Comparison of ENCODE assay signal across 8 cellular contexts in the genomic region with DNA sequence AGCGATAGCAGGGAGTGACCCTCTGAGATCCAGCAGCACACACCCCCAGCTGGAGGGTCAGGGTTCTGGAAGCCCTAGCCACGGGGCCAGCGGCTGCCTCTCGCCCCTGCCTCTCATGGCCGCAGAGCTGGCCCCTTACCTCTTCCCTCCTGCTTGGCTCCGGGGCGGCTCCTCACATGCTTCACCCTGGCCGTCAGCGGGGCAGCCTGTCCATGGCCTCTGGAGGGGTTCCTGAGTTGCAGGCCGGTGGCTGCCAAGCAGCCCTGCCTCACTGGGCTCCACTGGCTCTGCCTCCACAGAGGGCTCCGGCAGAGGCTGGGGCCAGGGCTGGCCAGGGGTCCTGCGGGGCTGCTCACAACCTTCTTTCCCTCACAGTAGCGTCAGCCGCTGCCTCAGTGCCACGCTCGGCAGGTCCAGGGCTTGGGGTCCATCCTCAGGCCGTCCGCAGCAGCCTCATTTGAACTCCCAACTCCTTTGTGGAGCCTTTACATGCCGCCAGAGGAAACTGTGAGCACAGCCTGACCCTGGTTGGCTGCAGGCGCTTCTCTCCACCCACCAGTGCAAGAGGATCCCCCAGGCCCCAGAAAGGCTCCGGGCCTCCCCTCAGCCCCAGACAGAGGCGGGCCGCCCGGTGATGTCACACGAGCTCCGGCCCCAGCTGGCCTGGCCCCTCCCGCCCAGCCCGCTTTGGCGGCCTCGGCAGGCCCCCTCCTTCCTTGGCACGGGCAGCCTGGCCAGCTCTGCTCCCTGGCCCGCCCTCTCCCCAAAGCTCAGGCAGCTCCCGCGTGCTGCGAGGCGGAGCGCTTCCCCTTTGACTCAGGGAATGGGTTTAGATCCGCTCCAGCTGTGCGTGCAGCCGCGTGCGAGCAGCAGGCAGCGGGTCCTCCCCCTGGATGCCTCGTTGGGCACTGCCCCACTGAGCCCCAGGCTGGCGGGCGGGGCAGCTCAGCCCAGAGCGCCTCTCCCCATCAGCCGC. TPM values are rescaled to one million over a fixed set of nuclear protein-coding genes. Genes with fewer than 3 reads are reported as not detected.
DNase-seq lines count a peak whose midpoint lies in the region; ATAC-seq, FAIRE-seq and TF ChIP-seq lines count a peak whose summit lies in the region.

A gene with protein sequence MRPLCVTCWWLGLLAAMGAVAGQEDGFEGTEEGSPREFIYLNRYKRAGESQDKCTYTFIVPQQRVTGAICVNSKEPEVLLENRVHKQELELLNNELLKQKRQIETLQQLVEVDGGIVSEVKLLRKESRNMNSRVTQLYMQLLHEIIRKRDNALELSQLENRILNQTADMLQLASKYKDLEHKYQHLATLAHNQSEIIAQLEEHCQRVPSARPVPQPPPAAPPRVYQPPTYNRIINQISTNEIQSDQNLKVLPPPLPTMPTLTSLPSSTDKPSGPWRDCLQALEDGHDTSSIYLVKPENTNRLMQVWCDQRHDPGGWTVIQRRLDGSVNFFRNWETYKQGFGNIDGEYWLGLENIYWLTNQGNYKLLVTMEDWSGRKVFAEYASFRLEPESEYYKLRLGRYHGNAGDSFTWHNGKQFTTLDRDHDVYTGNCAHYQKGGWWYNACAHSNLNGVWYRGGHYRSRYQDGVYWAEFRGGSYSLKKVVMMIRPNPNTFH (minus strand): TSS at position 460 of the 976 bp plus-strand sequence. CDS start 13,904 bp downstream, outside the sequence.

- no peaks in the 10 kb centered on the region for H3K9me2 ChIP-seq in OCI-LY7 (ENCODE audit: insufficient read depth, low read length)

- TF ChIP-seq EP300 in K562 (IDR thresholded peaks at IDR 0.05; ENCODE audit: low read length), result no peak

- H3K4me2 ChIP-seq in K562 (ENCODE audit: insufficient read depth, low read length), result no peak within 1 kb of the TSS
- no peak within 1 kb of the TSS for H3K4me2 ChIP-seq in OCI-LY7 (ENCODE audit: low read length)

- H3K4me1 ChIP-seq in A673 (ENCODE audit: insufficient read depth, low read length, poor library complexity, severe bottlenecking), result peaks cover 13% of the 10 kb centered on the region
- H3K4me1 ChIP-seq in K562 (replicated peaks in 1 of 2; ENCODE audit: control insufficient read depth in 2 of 2, insufficient read depth in 2 of 2, low read length in 2 of 2), result peaks cover 0 to 14% of the 10 kb centered on the region in 2 experiments; a peak in 2 of 5 replicates
- peaks cover 4% of the 10 kb centered on the region for H3K4me1 ChIP-seq in OCI-LY7 (ENCODE audit: insufficient read depth, low read length, poor library complexity, severe bottlenecking)

- no peak within 1 kb of the TSS for H2AFZ ChIP-seq in K562 (ENCODE audit: low read depth, low read length)
- no peak within 1 kb of the TSS for H2AFZ ChIP-seq in OCI-LY7 (ENCODE audit: low read length)

- in situ Hi-C loops in GM13976 (cut with MboI; ENCODE audit: low sequenced_read_pairs, unreplicated experiment) (no loop called here), K562 (cut with MboI) (no loop called here)

- TF ChIP-seq POLR2A in K562 (conservative IDR thresholded peaks at IDR 0.05), result no peak

- H3K36me3 ChIP-seq in A673 (ENCODE audit: insufficient read depth, low read length, poor library complexity, severe bottlenecking) (no peaks in the 10 kb centered on the region), K562 (ENCODE audit: control insufficient read depth, insufficient read depth, low read length) (no peaks in the 10 kb centered on the region), OCI-LY7 (ENCODE audit: insufficient read depth, low read length) (no peaks in the 10 kb centered on the region)

- H3K9me3 ChIP-seq in A673 (ENCODE audit: low read depth, low read length, poor library complexity, severe bottlenecking), result no peaks in the 10 kb centered on the region
- H3K9me3 ChIP-seq in K562 (replicated peaks; ENCODE audit: control insufficient read depth, insufficient read depth, low read depth, low read length), result no peaks in the 10 kb centered on the region
- no peaks in the 10 kb centered on the region for H3K9me3 ChIP-seq in OCI-LY7 (ENCODE audit: low read length)

- H3K79me2 ChIP-seq in K562 (ENCODE audit: control insufficient read depth, insufficient read depth, low read length) (no peaks in the 10 kb centered on the region), OCI-LY7 (ENCODE audit: insufficient read depth, low read depth, low read length) (no peaks in the 10 kb centered on the region)

- POLR2A ChIA-PET in A673 (lab: Charles Lee; ENCODE audit: low non-redundant PET) (no interaction called here), K562 (lab: Yijun Ruan, JAX) (interaction anchor here (0.7 to 1.1 kb wide), 3 partner anchors 8 to 12 kb away, joined by 3 to 6 read pairs (median 5); no protein-coding TSS in a partner anchor), OCI-LY7 (lab: Charles Lee) (no interaction called here)

- no peak within 1 kb of the TSS for H3K27ac ChIP-seq in A673 (ENCODE audit: low read depth, low read length, poor library complexity, severe bottlenecking)
- H3K27ac ChIP-seq in K562 (ENCODE audit: extremely low read depth, low read depth, low read length), result no peak within 1 kb of the TSS
- H3K27ac ChIP-seq in OCI-LY7 (ENCODE audit: low read depth, low read length, poor library complexity, severe bottlenecking), result no peak within 1 kb of the TSS

- intact Hi-C loops in A673 (cut with micrococcal nuclease; ENCODE audit: unreplicated experiment) (no loop called here), K562 (cut with micrococcal nuclease) (no loop called here), OCI-LY7 (cut with micrococcal nuclease; ENCODE audit: unreplicated experiment) (no loop called here)

- TF ChIP-seq CTCF in A673 (conservative IDR thresholded peaks at IDR 0.05; ENCODE audit: low read depth, low read length) (no peak), GM13976 (IDR thresholded peaks at IDR 0.05; ENCODE audit: borderline replicate concordance, control extremely low read depth, extremely low read depth, insufficient read depth, missing control alignments) (no peak), K562 (IDR thresholded peaks at IDR 0.05 in 2 of 3, conservative IDR thresholded peaks at IDR 0.05 in 1 of 3; ENCODE audit: insufficient read depth in 2 of 3, low read depth in 1 of 3, low read length in 3 of 3) (no peak), OCI-LY7 (conservative IDR thresholded peaks at IDR 0.05; ENCODE audit: low read length) (no peak)

- H3K4me3 ChIP-seq in A673 (ENCODE audit: low read depth, low read length, poor library complexity, severe bottlenecking) (peak within 1 kb of the TSS; percentile 35), K562 (no peak within 1 kb of the TSS), OCI-LY7 (ENCODE audit: low read depth, low read length, poor library complexity, severe bottlenecking) (no peak within 1 kb of the TSS)

- peaks cover 20% of the 10 kb centered on the region for H4K20me1 ChIP-seq in K562 (replicated peaks; ENCODE audit: control insufficient read depth, insufficient read depth, low read length)
- no peaks in the 10 kb centered on the region for H4K20me1 ChIP-seq in OCI-LY7 (ENCODE audit: insufficient read depth, low read length)

- H3K9ac ChIP-seq in K562 (ENCODE audit: insufficient read depth in 1 of 2, low read depth in 2 of 2, low read length in 2 of 2), result no peak within 1 kb of the TSS; a peak in 1 of 4 replicates

- no peak for FAIRE-seq in K562 (lab: Jason Lieb, UNC)

- no TSS peak for BruUV-seq in A673 (replicated peaks; lab: Mats Ljungman, UMichigan)
- no TSS peak for BruUV-seq in K562 (replicated peaks; lab: Mats Ljungman, UMichigan)
- BruUV-seq in OCI-LY7 (replicated peaks; lab: Mats Ljungman, UMichigan), result no TSS peak

- DNase-seq in A673 (ENCODE audit: low spot score) (peak; percentile 82), GM13976 (ENCODE audit: low spot score) (peak; percentile 71), NCI-H226 (peak; percentile 74), K562 (ENCODE audit: extremely low read depth in 1 of 4, low spot score in 3 of 4) (peak in 2 of 4 experiments; percentile 23 to 25), hippocampal formation (lab: John Stamatoyannopoulos, UW) (peak; percentile 86 to 92), pons (ENCODE audit: low spot score) (peak; percentile 94), OCI-LY7 (ENCODE audit: low spot score) (no peak)

- 2% methylated on average over 31 of the region's 48 CpGs for WGBS in K562 (ENCODE audit: insufficient coverage, low coverage, missing lambda C conversion rate)

- no peak for TF ChIP-seq RAD21 in K562 (CRISPR knock-in tag; conservative IDR thresholded peaks at IDR 0.05 in 1 of 2, IDR thresholded peaks at IDR 0.05 in 1 of 2)

- ATAC-seq in K562 (peak; percentile 28), HG02884 (IDR thresholded peaks at IDR 0.05; ENCODE audit: unreplicated experiment) (no peak)

- H3K9me1 ChIP-seq in K562 (ENCODE audit: control insufficient read depth, insufficient read depth, low read length), result no peaks in the 10 kb centered on the region

- CTCF ChIA-PET in A673 (lab: Charles Lee) (interaction anchor here (0.7 kb wide), 1 partner anchor 597 kb away, joined by 3 read pairs; no protein-coding TSS in a partner anchor), K562 (lab: Yijun Ruan, JAX; ENCODE audit: low intra/inter-chr PET ratio) (no interaction called here), OCI-LY7 (lab: Charles Lee; ENCODE audit: unreplicated experiment) (no interaction called here)

- no peaks in the 10 kb centered on the region for H3K27me3 ChIP-seq in A673 (replicated peaks; ENCODE audit: insufficient read depth, low read depth, low read length, poor library complexity)
- H3K27me3 ChIP-seq in K562 (ENCODE audit: control insufficient read depth in 2 of 2, insufficient read depth in 2 of 2, low read length in 2 of 2), result peaks cover 41 to 63% of the 10 kb centered on the region in 2 experiments; a peak in 4 of 5 replicates

TF ChIP-seq in K562, 482 proteins besides CTCF, POLR2A, EP300 and RAD21 (continues in another document):
- no peak for TF ChIP-seq CREM (IDR thresholded peaks at IDR 0.05; ENCODE audit: low read depth)

RNA-seq across cellular contexts. Expression of the gene that starts here (rescaled TPM):
- total RNA-seq in A673 (2021) (2.5 and 4.4 TPM in 2 replicates), K562 (2014; rRNA removed) (not detected in 2 replicates), K562 (2014; rRNA removed; fragmentation: Illumina TruSeq; extraction: Trizol) (not detected in 2 replicates), K562 (2015; rRNA removed; fragmentation: Illumina TruSeq; extraction: Trizol) (not detected in 2 replicates), K562 (2021) (not detected in 2 replicates), OCI-LY7 (2022) (not detected in 2 replicates)
- total RNA-seq in K562 (2011; cell fraction: chromatin; rRNA removed; ENCODE audit: low replicate concordance), result not detected in 2 replicates
- not detected in 2 replicates for total RNA-seq in K562 (2011; cell fraction: nucleolus; rRNA removed)
- total RNA-seq in K562 (2011; cell fraction: nucleoplasm; rRNA removed), result not detected in 2 replicates
- polyA plus RNA-seq in K562 (2011; rRNA removed) (not detected in 2 replicates), K562 (2014; fragmentation: Illumina TruSeq; extraction: Trizol) (not detected in 2 replicates), K562 (2014; fragmentation: Nextera tagmentation; extraction: Ambion mirVana) (not detected), K562 (2014; rRNA removed) (not detected in 2 replicates)
- polyA plus RNA-seq in K562 (2011; cell fraction: cytosol; rRNA removed), result 0.01 TPM in 1 of 2 replicates, not detected in the other
- not detected in 2 replicates for polyA plus RNA-seq in K562 (2011; cell fraction: nucleus; rRNA removed)
- 0.03 TPM in 1 of 2 replicates, not detected in the other for polyA plus RNA-seq in K562 (2012)
- polyA minus RNA-seq in K562 (2011; rRNA and poly(A)+ RNA removed), result not detected in 2 replicates
- polyA minus RNA-seq in K562 (2011; cell fraction: cytosol; rRNA and poly(A)+ RNA removed), result not detected in 2 replicates
- not detected in 2 replicates for polyA minus RNA-seq in K562 (2011; cell fraction: nucleus; rRNA and poly(A)+ RNA removed)
- total RNA-seq in OCI-LY7 (2014; rRNA removed; shearing (Covaris generic)), result not detected in 2 replicates

Comparison
In these comparisons a context has a peak if more than half of its experiments do, and no peak if none do; other contexts are left out.
1. Peak in ATAC-seq in K562; RNA of the gene not detected or under 1 TPM.